Comparison of ENCODE assay signal across 18 cellular contexts in genomic region chr22:23519442-23520177, GRCh38.
DNase-seq lines count a peak whose midpoint lies in the region; ATAC-seq and TF ChIP-seq lines count a peak whose summit lies in the region.
"Had no signal": no experiment of that assay in that cellular context is flagged by ENCODE, and none has a peak within 500 bp of the region (broad histone marks: within the 10 kb centered on the region; RNA-seq: fewer than 3 reads in every experiment).

No MANE protein-coding gene starts in this region.

- DNase-seq in chondrocyte (ENCODE audit: low spot score) (peak; percentile 54), nephron progenitor cell (no peak), tibial artery (no peak), NCI-H1105 treated with DMSO at 0.1 percent for 48 hours (lab: John Stamatoyannopoulos, UW) (no peak), NCI-H1048 (lab: John Stamatoyannopoulos, UW) (no peak)
- DNase-seq in CD8-positive, alpha-beta T cell = no peak
- DNase-seq: activated CD4-positive, alpha-beta memory T cell treated with anti-CD3 and anti-CD28 coated beads, Interleukin-2, amount 10 ng/mL, durations not matched to agents 7 days and 5 days; activated naive CD4-positive, alpha-beta T cell treated with anti-CD3 and anti-CD28 coated beads, Interleukin-2, amount 10 ng/mL, durations not matched to agents 7 days and 5 days; activated T-cell treated with anti-CD3 and anti-CD28 coated beads, Interleukin-2, amount 50 U/mL, for 24 hours; C1 segment of cervical spinal cord; DMS153; MG63; midbrain; NCI-H1694 treated with DMSO at 0.1 percent for 48 hours; NCI-H446 treated with DMSO at 0.1 percent for 48 hours had no signal

- H3K9me3 ChIP-seq in HEK293 (ENCODE audit: control insufficient read depth, insufficient read depth, low read depth, low read length) = no peaks in the 10 kb centered on the region
- no peaks in the 10 kb centered on the region for H3K9me3 ChIP-seq in tibial artery
- H3K9me3 ChIP-seq in CD8-positive, alpha-beta T cell (ENCODE audit: low read length) = no peaks in the 10 kb centered on the region
- H3K9me3 ChIP-seq: MG63, right lobe of liver had no signal

- no peak for ATAC-seq in CD8-positive, alpha-beta T cell
- ATAC-seq: right lobe of liver had no signal

- CTCF ChIA-PET in HEK293 (lab: Yijun Ruan, JAX) = interaction anchor here (0.6 to 0.8 kb wide), 3 partner anchors 332 to 542 kb away, joined by 3 to 4 read pairs (median 3); no protein-coding TSS in a partner anchor
- CTCF ChIA-PET in CD8-positive, alpha-beta T cell (lab: Charles Lee) = no interaction called here

- H3K27ac ChIP-seq in HEK293 (ENCODE audit: extremely low read depth, low read depth, low read length) (no peak overlapping the region), tibial artery (peak overlapping the region; percentile 99 to 100)
- no peak overlapping the region for H3K27ac ChIP-seq in CD8-positive, alpha-beta T cell (ENCODE audit: low read depth, low read length)

- POLR2A ChIA-PET in HEK293 (lab: Yijun Ruan, JAX) = no interaction called here
- POLR2A ChIA-PET in CD8-positive, alpha-beta T cell (lab: Charles Lee) = interaction anchor here (0.6 kb wide), 1 partner anchor 223 kb away, joined by 3 read pairs; no protein-coding TSS in a partner anchor

- H3K4me1 Mint-ChIP-seq in chondrocyte (ENCODE audit: low read depth) (peaks cover 18% of the 10 kb centered on the region), nephron progenitor cell (peaks cover 85% of the 10 kb centered on the region)
- H3K4me1 Mint-ChIP-seq in CD8-positive, alpha-beta T cell (ENCODE audit: low read depth) = peaks cover 6% of the 10 kb centered on the region

- H3K36me3 Mint-ChIP-seq in chondrocyte (ENCODE audit: low read depth) = no peaks in the 10 kb centered on the region
- no peaks in the 10 kb centered on the region for H3K36me3 Mint-ChIP-seq in nephron progenitor cell (ENCODE audit: low read depth)
- no peaks in the 10 kb centered on the region for H3K36me3 Mint-ChIP-seq in CD8-positive, alpha-beta T cell
- H3K36me3 Mint-ChIP-seq: activated naive CD4-positive, alpha-beta T cell treated with anti-CD3 and anti-CD28 coated beads, Interleukin-2, amount 10 ng/mL, durations not matched to agents 7 days and 5 days had no signal

- H3K4me3 Mint-ChIP-seq in chondrocyte (ENCODE audit: unreplicated experiment) (no peak overlapping the region), nephron progenitor cell (no peak overlapping the region)
- H3K4me3 Mint-ChIP-seq in CD8-positive, alpha-beta T cell = no peak overlapping the region
- H3K4me3 Mint-ChIP-seq: activated CD4-positive, alpha-beta memory T cell treated with anti-CD3 and anti-CD28 coated beads, Interleukin-2, amount 10 ng/mL, durations not matched to agents 7 days and 5 days; activated naive CD4-positive, alpha-beta T cell treated with anti-CD3 and anti-CD28 coated beads, Interleukin-2, amount 10 ng/mL, durations not matched to agents 7 days and 5 days; activated T-cell treated with anti-CD3 and anti-CD28 coated beads, Interleukin-2, amount 50 U/mL, for 24 hours; stimulated activated naive CD8-positive, alpha-beta T cell treated with anti-CD3 and anti-CD28 coated beads, Interleukin-15, Interleukin-2, amounts not matched to agents 100 ng/mL and 50 ng/mL, for 24 hours had no signal

- H3K4me3 ChIP-seq in HEK293 (ENCODE audit: low read depth, low read length) (no peak overlapping the region), tibial artery (no peak overlapping the region)
- H3K4me3 ChIP-seq in CD8-positive, alpha-beta T cell (ENCODE audit: low read depth, low read length) = no peak overlapping the region
- H3K4me3 ChIP-seq: MG63, right lobe of liver had no signal

- H3K9me3 Mint-ChIP-seq in chondrocyte (ENCODE audit: low read depth) (no peaks in the 10 kb centered on the region), nephron progenitor cell (no peaks in the 10 kb centered on the region)
- H3K9me3 Mint-ChIP-seq in CD8-positive, alpha-beta T cell = no peaks in the 10 kb centered on the region
- H3K9me3 Mint-ChIP-seq: activated CD4-positive, alpha-beta memory T cell treated with anti-CD3 and anti-CD28 coated beads, Interleukin-2, amount 10 ng/mL, durations not matched to agents 7 days and 5 days; activated naive CD4-positive, alpha-beta T cell treated with anti-CD3 and anti-CD28 coated beads, Interleukin-2, amount 10 ng/mL, durations not matched to agents 7 days and 5 days; activated T-cell treated with anti-CD3 and anti-CD28 coated beads, Interleukin-2, amount 50 U/mL, for 24 hours; stimulated activated naive CD8-positive, alpha-beta T cell treated with anti-CD3 and anti-CD28 coated beads, Interleukin-15, Interleukin-2, amounts not matched to agents 100 ng/mL and 50 ng/mL, for 24 hours had no signal

- peaks cover 19% of the 10 kb centered on the region for H3K4me1 ChIP-seq in HEK293 (ENCODE audit: control insufficient read depth, insufficient read depth, low read length)
- peaks cover 0 to 35% (median 24%) of the 10 kb centered on the region in 4 donors for H3K4me1 ChIP-seq in tibial artery
- H3K4me1 ChIP-seq in CD8-positive, alpha-beta T cell (ENCODE audit: insufficient read depth, low read length) = peaks cover 12% of the 10 kb centered on the region

- H3K36me3 ChIP-seq in HEK293 (ENCODE audit: control insufficient read depth in 2 of 2, insufficient read depth in 1 of 2, low read length in 2 of 2) = no peaks in the 10 kb centered on the region
- H3K36me3 ChIP-seq in tibial artery = no peaks in the 10 kb centered on the region
- no peaks in the 10 kb centered on the region for H3K36me3 ChIP-seq in CD8-positive, alpha-beta T cell (ENCODE audit: insufficient read depth, low read length)
- H3K36me3 ChIP-seq: MG63, right lobe of liver had no signal

- TF ChIP-seq CTCF in HEK293 (tag by site-specific recombination; IDR thresholded peaks at IDR 0.05) (no peak), chondrocyte (IDR thresholded peaks at IDR 0.05) (no peak), nephron progenitor cell (IDR thresholded peaks at IDR 0.05) (no peak), tibial artery (IDR thresholded peaks at IDR 0.05) (no peak)
- TF ChIP-seq CTCF in CD8-positive, alpha-beta T cell (IDR thresholded peaks at IDR 0.05) = no peak

- intact Hi-C loops in tibial artery (cut with DNase I; ENCODE audit: low total_unique reads) = loop anchor here (10.0 kb wide), 2 partner anchors 215 to 235 kb away; partner anchors contain the start of genes VPREB3 and ZNF70
- intact Hi-C loops in CD8-positive, alpha-beta T cell (cut with DNase I, micrococcal nuclease) = no loop called here

- H3K27ac Mint-ChIP-seq in chondrocyte (ENCODE audit: unreplicated experiment) (no peak overlapping the region), nephron progenitor cell (peak overlapping the region; percentile 100)
- no peak overlapping the region for H3K27ac Mint-ChIP-seq in CD8-positive, alpha-beta T cell
- H3K27ac Mint-ChIP-seq: activated CD4-positive, alpha-beta memory T cell treated with anti-CD3 and anti-CD28 coated beads, Interleukin-2, amount 10 ng/mL, durations not matched to agents 7 days and 5 days; activated naive CD4-positive, alpha-beta T cell treated with anti-CD3 and anti-CD28 coated beads, Interleukin-2, amount 10 ng/mL, durations not matched to agents 7 days and 5 days; activated T-cell treated with anti-CD3 and anti-CD28 coated beads, Interleukin-2, amount 50 U/mL, for 24 hours; stimulated activated naive CD8-positive, alpha-beta T cell treated with anti-CD3 and anti-CD28 coated beads, Interleukin-15, Interleukin-2, amounts not matched to agents 100 ng/mL and 50 ng/mL, for 24 hours had no signal

- H3K27me3 ChIP-seq in tibial artery = no peaks in the 10 kb centered on the region
- peaks cover 6% of the 10 kb centered on the region for H3K27me3 ChIP-seq in CD8-positive, alpha-beta T cell (ENCODE audit: insufficient read depth, low read length)
- H3K27me3 ChIP-seq: MG63, right lobe of liver had no signal

- H3K27me3 Mint-ChIP-seq in chondrocyte (ENCODE audit: low read depth) = no peaks in the 10 kb centered on the region
- no peaks in the 10 kb centered on the region for H3K27me3 Mint-ChIP-seq in nephron progenitor cell (ENCODE audit: low read depth, poor library complexity)
- H3K27me3 Mint-ChIP-seq in CD8-positive, alpha-beta T cell (ENCODE audit: low read depth) = peaks cover 26% of the 10 kb centered on the region

TF ChIP-seq in HEK293, 187 proteins besides CTCF, POLR2A, EP300 and RAD21 (continues in another document):
- no peak for TF ChIP-seq KLF10 (tag by site-specific recombination; IDR thresholded peaks at IDR 0.05)
- no peak for TF ChIP-seq HIC1 (tag by site-specific recombination; IDR thresholded peaks at IDR 0.05)
- 0 out of 2 replicates have a peak, but pooled peaks have one; percentile 33 for TF ChIP-seq ZNF768 (tag by site-specific recombination; IDR thresholded peaks at IDR 0.05)
- TF ChIP-seq ZXDB (tag by site-specific recombination; IDR thresholded peaks at IDR 0.05) = no peak
- TF ChIP-seq ZNF398 (tag by site-specific recombination; IDR thresholded peaks at IDR 0.05) = no peak

Comparison
In these comparisons a context has a peak if more than half of its experiments do, and no peak if none do; other contexts are left out.
1. H3K27ac ChIP-seq: peak in tibial artery (2 of 2); none in HEK293 (single experiment) and CD8-positive, alpha-beta T cell (single experiment).